Comparison of ENCODE assay signal across 29 cellular contexts in the genomic region with DNA sequence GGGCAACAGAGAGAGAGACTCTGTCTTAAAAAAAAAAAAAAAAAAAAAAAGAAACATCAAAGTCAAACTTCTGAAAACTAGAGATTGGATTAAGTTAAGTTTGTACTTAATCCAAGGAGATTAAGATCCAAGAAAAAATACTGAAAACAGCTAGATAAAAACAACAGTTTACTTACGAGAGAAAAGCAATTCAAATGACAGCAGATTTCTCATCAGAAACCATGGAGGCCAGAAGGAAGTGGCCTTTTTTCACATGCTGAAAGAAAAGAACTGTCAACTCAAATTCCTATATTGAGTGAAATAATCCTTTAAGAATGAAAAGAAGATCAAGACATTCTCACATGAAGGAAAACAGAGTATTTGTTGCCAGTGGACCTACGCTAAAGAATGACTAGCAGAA.
"Had no signal": no experiment of that assay in that cellular context is flagged by ENCODE, and none has a peak within 500 bp of the region (broad histone marks: within the 10 kb centered on the region; RNA-seq: fewer than 3 reads in every experiment).

No MANE protein-coding gene starts in this region.

- H3K4me1 ChIP-seq: neural progenitor cell, parathyroid adenoma, psoas muscle, right lobe of liver, sigmoid colon, stomach, thyroid gland, upper lobe of left lung, vagina had no signal

- ATAC-seq: natural killer cell; psoas muscle; right cardiac atrium; right lobe of liver; stimulated activated effector memory CD8-positive, alpha-beta T cell treated with anti-CD3 and anti-CD28 coated beads, Interleukin-12 subunit alpha, Interleukin-12 subunit beta, amount 100 ng/mL, for 72 hours; stimulated activated naive B cell treated with anti-CD40 and anti-IgM and Interleukin-4, amounts not matched to agents 10 μg/mL and 1 μg/mL and 100 μg/mL, for 72 hours had no signal

- H3K9ac ChIP-seq: neural progenitor cell, parathyroid adenoma had no signal

- DNase-seq: natural killer cell; occipital lobe; ovary; posterior cingulate gyrus; psoas muscle; right cardiac atrium; right lobe of liver; sigmoid colon; small intestine; stimulated activated CD4-positive, alpha-beta T cell treated with anti-CD3 and anti-CD28 coated beads, Interleukin-15, amount 100 ng/mL, for 24 hours; stimulated activated CD4-positive, alpha-beta T cell treated with anti-CD3 and anti-CD28 coated beads, Interleukin-2, amount 100 ng/mL, for 24 hours; stimulated activated CD4-positive, alpha-beta T cell treated with anti-CD3 and anti-CD28 coated beads, Interleukin-2, amount 100 ng/mL, for 48 hours; stimulated activated CD4-positive, alpha-beta T cell treated with anti-CD3 and anti-CD28 coated beads, Interleukin-4, amount 100 ng/mL, for 24 hours; stimulated activated naive B cell treated with anti-CD40 and anti-IgM and Interleukin-4, amounts not matched to agents 10 μg/mL and 1 μg/mL and 100 μg/mL, for 72 hours; stimulated activated naive CD4-positive, alpha-beta T cell treated with Interleukin-2 at 50 U/mL for 16 hours; stomach; thyroid gland; trophoblast cell; upper lobe of left lung had no signal

- H3K27ac Mint-ChIP-seq: nephron; neural progenitor cell; progenitor cell of endocrine pancreas; stimulated activated effector memory CD8-positive, alpha-beta T cell treated with anti-CD3 and anti-CD28 coated beads, Interleukin-12 subunit alpha, Interleukin-12 subunit beta, amount 100 ng/mL, for 72 hours; stimulated activated naive CD8-positive, alpha-beta T cell treated with anti-CD3 and anti-CD28 coated beads, Interleukin-15, Interleukin-2, amounts not matched to agents 100 ng/mL and 50 ng/mL, for 24 hours had no signal

- H3K4me2 ChIP-seq: neural progenitor cell had no signal

- FAIRE-seq: small intestine, urothelium cell line had no signal

- H3K4me3 ChIP-seq: neural progenitor cell, ovary, psoas muscle, right lobe of liver, sigmoid colon, stomach, thoracic aorta, thyroid gland, tibial nerve, upper lobe of left lung, vagina had no signal

- H2AFZ ChIP-seq: neural progenitor cell, parathyroid adenoma had no signal

- H3K4me1 Mint-ChIP-seq: nephron had no signal

- H3K9me3 ChIP-seq: ovary, psoas muscle, right lobe of liver, sigmoid colon, stomach, thoracic aorta, thyroid gland, upper lobe of left lung, vagina had no signal

- H3K4me3 Mint-ChIP-seq: natural killer cell; nephron; neural progenitor cell; stimulated activated effector memory CD8-positive, alpha-beta T cell treated with anti-CD3 and anti-CD28 coated beads, Interleukin-12 subunit alpha, Interleukin-12 subunit beta, amount 100 ng/mL, for 72 hours; stimulated activated naive B cell treated with anti-CD40 and anti-IgM and Interleukin-4, amounts not matched to agents 10 μg/mL and 1 μg/mL and 100 μg/mL, for 72 hours; stimulated activated naive CD8-positive, alpha-beta T cell treated with anti-CD3 and anti-CD28 coated beads, Interleukin-15, Interleukin-2, amounts not matched to agents 100 ng/mL and 50 ng/mL, for 24 hours had no signal

- H3K36me3 Mint-ChIP-seq: natural killer cell; neural progenitor cell; stimulated activated effector memory CD8-positive, alpha-beta T cell treated with anti-CD3 and anti-CD28 coated beads, Interleukin-12 subunit alpha, Interleukin-12 subunit beta, amount 100 ng/mL, for 72 hours; stimulated activated naive B cell treated with anti-CD40 and anti-IgM and Interleukin-4, amounts not matched to agents 10 μg/mL and 1 μg/mL and 100 μg/mL, for 72 hours had no signal

- H3K27me3 ChIP-seq: neural progenitor cell, ovary, right lobe of liver, sigmoid colon, stomach, thyroid gland, tibial nerve, upper lobe of left lung, vagina had no signal

- H3K79me2 ChIP-seq: parathyroid adenoma had no signal

- H3K36me3 ChIP-seq: neural progenitor cell, ovary, right lobe of liver, sigmoid colon, stomach, thoracic aorta, thyroid gland, tibial nerve, upper lobe of left lung, vagina had no signal

- H3K27me3 Mint-ChIP-seq: stimulated activated naive B cell treated with anti-CD40 and anti-IgM and Interleukin-4, amounts not matched to agents 10 μg/mL and 1 μg/mL and 100 μg/mL, for 72 hours; stimulated activated naive CD8-positive, alpha-beta T cell treated with anti-CD3 and anti-CD28 coated beads, Interleukin-15, Interleukin-2, amounts not matched to agents 100 ng/mL and 50 ng/mL, for 24 hours had no signal

- H3K9me3 Mint-ChIP-seq: natural killer cell; stimulated activated effector memory CD8-positive, alpha-beta T cell treated with anti-CD3 and anti-CD28 coated beads, Interleukin-12 subunit alpha, Interleukin-12 subunit beta, amount 100 ng/mL, for 72 hours; stimulated activated naive B cell treated with anti-CD40 and anti-IgM and Interleukin-4, amounts not matched to agents 10 μg/mL and 1 μg/mL and 100 μg/mL, for 72 hours; stimulated activated naive CD8-positive, alpha-beta T cell treated with anti-CD3 and anti-CD28 coated beads, Interleukin-15, Interleukin-2, amounts not matched to agents 100 ng/mL and 50 ng/mL, for 24 hours had no signal

- H3K27ac ChIP-seq: neural progenitor cell, ovary, parathyroid adenoma, psoas muscle, right lobe of liver, sigmoid colon, stomach, thoracic aorta, thyroid gland, tibial nerve, upper lobe of left lung, vagina had no signal
